ENCODE assay signal across 1 cellular context in genomic region chr2:120203341-120204021, GRCh38.
TF ChIP-seq lines count a peak whose summit lies in the region.

No MANE protein-coding gene starts in this region.

TF ChIP-seq in IMR-90, 13 proteins besides CTCF, POLR2A, EP300 and RAD21:
- TF ChIP-seq USF2 (IDR thresholded peaks at IDR 0.05; ENCODE audit: low read depth, low read length) (no peak), CHD1 (IDR thresholded peaks at IDR 0.05; ENCODE audit: low read depth, low read length) (no peak), ELK1 (IDR thresholded peaks at IDR 0.05; ENCODE audit: borderline replicate concordance, low read depth, low read length) (no peak), NFE2L2 (IDR thresholded peaks at IDR 0.05; ENCODE audit: low read depth, low read length) (no peak), MAFK (IDR thresholded peaks at IDR 0.05; ENCODE audit: low read depth, low read length) (no peak), CEBPB (IDR thresholded peaks at IDR 0.05; ENCODE audit: low read depth, low read length) (no peak), MAZ (IDR thresholded peaks at IDR 0.05; ENCODE audit: borderline replicate concordance, low read depth, low read length) (no peak), MXI1 (IDR thresholded peaks at IDR 0.05; ENCODE audit: borderline replicate concordance, low read depth, low read length) (no peak), FOS (IDR thresholded peaks at IDR 0.05; ENCODE audit: low read depth, low read length) (no peak), SMC3 (IDR thresholded peaks at IDR 0.05; ENCODE audit: low read depth, low read length) (no peak), RCOR1 (IDR thresholded peaks at IDR 0.05; ENCODE audit: insufficient replicate concordance, low read length) (no peak), BHLHE40 (IDR thresholded peaks at IDR 0.05; ENCODE audit: low read depth, low read length) (no peak), RFX5 (IDR thresholded peaks at IDR 0.05; ENCODE audit: low read depth, low read length) (no peak)
